In genomic region chr1:26305667-26306289, GRCh38 we compare ENCODE assay signal across 7 cellular contexts. TPM values are rescaled to one million over a fixed set of nuclear protein-coding genes. Genes with fewer than 3 reads are reported as not detected.
A peak's percentile ranks its signal among the peaks of the same experiment; 100 is the strongest.
DNase-seq lines count a peak whose midpoint lies in the region; ATAC-seq and TF ChIP-seq lines count a peak whose summit lies in the region.

No MANE protein-coding gene starts in this region.

- H3K9me2 ChIP-seq in MM.1S (replicated peaks; ENCODE audit: insufficient read depth, low read length), result no peaks in the 10 kb centered on the region

- no peaks in the 10 kb centered on the region for H3K9me3 Mint-ChIP-seq in nephron progenitor cell

- TF ChIP-seq CTCF in MM.1S (IDR thresholded peaks at IDR 0.05; ENCODE audit: low read length) (no peak), cardiac fibroblast (IDR thresholded peaks at IDR 0.05; ENCODE audit: low read depth, low read length) (no peak), nephron progenitor cell (IDR thresholded peaks at IDR 0.05) (no peak)

- H3F3A ChIP-seq in MM.1S (ENCODE audit: insufficient read depth, low read length), result peaks cover 10% of the 10 kb centered on the region

- H3K27ac Mint-ChIP-seq in nephron progenitor cell, result peak overlapping the region; percentile 91

- H3K4me2 ChIP-seq in MM.1S (ENCODE audit: low read depth, low read length), result peak overlapping the region; percentile 95

- H2AFZ ChIP-seq in MM.1S (ENCODE audit: low read length), result peak overlapping the region; percentile 87

- no peaks in the 10 kb centered on the region for H3K36me3 Mint-ChIP-seq in nephron progenitor cell (ENCODE audit: low read depth)

- peaks cover 11% of the 10 kb centered on the region for H3K79me2 ChIP-seq in MM.1S (ENCODE audit: low read length)

- H3K4me3 Mint-ChIP-seq in nephron progenitor cell, result peak overlapping the region; percentile 100

- peak overlapping the region; percentile 47; the same call in 1 of the 2 replicates for H3K27ac ChIP-seq in MM.1S (ENCODE audit: low read length)

- peak overlapping the region; percentile 78 for H3K9ac ChIP-seq in MM.1S (ENCODE audit: low read length)

- ATAC-seq in GM21528 (IDR thresholded peaks at IDR 0.05; ENCODE audit: low FRiP score, unreplicated experiment), result peak; percentile 11
- no peak for ATAC-seq in GM18909 (IDR thresholded peaks at IDR 0.05; ENCODE audit: poor library complexity, unreplicated experiment)
- ATAC-seq in HG02571 (IDR thresholded peaks at IDR 0.05; ENCODE audit: unreplicated experiment), result no peak

- H3K36me3 ChIP-seq in MM.1S (replicated peaks; ENCODE audit: insufficient read depth, low read length), result no peaks in the 10 kb centered on the region

- no peaks in the 10 kb centered on the region for H4K20me1 ChIP-seq in MM.1S (ENCODE audit: insufficient read depth, low read length)

- DNase-seq in MM.1S, result no peak
- DNase-seq in cardiac fibroblast (ENCODE audit: low read depth in 2 of 2), result no peak
- DNase-seq in nephron progenitor cell, result no peak
- DNase-seq in A172 (ENCODE audit: low spot score), result no peak

- no peaks in the 10 kb centered on the region for H3K27me3 ChIP-seq in MM.1S (replicated peaks; ENCODE audit: insufficient read depth, low read length)

- H3K9me3 ChIP-seq in MM.1S (replicated peaks; ENCODE audit: insufficient read depth, low read length), result no peaks in the 10 kb centered on the region

- H3K27me3 Mint-ChIP-seq in nephron progenitor cell (ENCODE audit: low read depth, poor library complexity), result peaks cover 4% of the 10 kb centered on the region

- peaks cover 15% of the 10 kb centered on the region for H3K4me1 ChIP-seq in MM.1S (ENCODE audit: low read length)

- H3K4me1 Mint-ChIP-seq in nephron progenitor cell, result peaks cover 18% of the 10 kb centered on the region

- H3K4me3 ChIP-seq in MM.1S (ENCODE audit: low read length) (peak overlapping the region; percentile 90), cardiac fibroblast (replicated peaks in 1 of 2; ENCODE audit: low read depth in 2 of 2, low read length in 2 of 2) (peak overlapping the region; percentile 82 to 88)

RNA-seq across cellular contexts. Expression of gene UBXN11, which starts 0.7 kb away (rescaled TPM):
- total RNA-seq in A172 (2014; rRNA removed; shearing (Covaris generic)), result 2.9 and 7.6 TPM in 2 replicates

RNA-seq across cellular contexts. Expression of gene CD52, which starts 12.0 kb away (rescaled TPM):
- total RNA-seq in A172 (2014; rRNA removed; shearing (Covaris generic)), result not detected in 2 replicates

RNA-seq across cellular contexts. Expression of gene SH3BGRL3, which starts 25.9 kb away (rescaled TPM):
- 71.8 and 77.5 TPM in 2 replicates for total RNA-seq in A172 (2014; rRNA removed; shearing (Covaris generic))

RNA-seq across cellular contexts. Expression of gene CRYBG2, which starts 48.2 kb away (rescaled TPM):
- total RNA-seq in A172 (2014; rRNA removed; shearing (Covaris generic)), result 0.02 and 0.17 TPM in 2 replicates
